Comparison of ENCODE assay signal across 11 cellular contexts in the genomic region with DNA sequence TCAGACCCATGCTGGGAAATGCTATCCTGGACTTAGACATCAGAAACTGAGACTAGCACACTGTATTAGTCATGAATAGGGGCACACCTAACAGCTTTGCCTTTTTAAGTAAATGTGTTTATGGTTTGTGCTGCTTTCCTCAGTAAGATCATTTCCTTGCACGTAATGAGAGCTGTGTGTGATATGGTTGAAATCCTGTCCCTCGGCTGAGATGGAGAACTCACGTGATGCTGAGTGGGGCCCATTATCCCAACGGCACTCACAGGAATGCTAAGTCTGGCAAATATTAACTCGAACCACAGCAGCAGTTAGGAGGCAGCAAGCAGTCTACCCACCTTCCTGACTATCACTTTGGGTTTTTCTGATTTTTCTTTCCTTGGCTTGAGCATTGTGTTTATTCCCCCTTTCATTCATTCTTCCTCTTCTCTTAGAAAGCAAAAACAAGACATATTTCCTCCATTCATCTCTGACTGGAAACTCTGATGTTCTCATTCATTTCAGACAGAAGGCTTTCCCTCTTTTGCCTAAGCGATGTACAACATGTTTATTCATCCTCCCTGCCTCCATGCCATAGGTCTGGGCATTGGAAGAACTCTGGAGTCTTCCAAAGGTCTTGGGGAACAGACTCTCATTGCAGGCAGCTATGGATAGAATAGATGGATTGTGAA. TPM values are rescaled to one million over a fixed set of nuclear protein-coding genes. Genes with fewer than 3 reads are reported as not detected.
A peak's percentile ranks its signal among the peaks of the same experiment; 100 is the strongest.
DNase-seq lines count a peak whose midpoint lies in the region; ATAC-seq and TF ChIP-seq lines count a peak whose summit lies in the region.
"Had no signal": no experiment of that assay in that cellular context is flagged by ENCODE, and none has a peak within 500 bp of the region (broad histone marks: within the 10 kb centered on the region; RNA-seq: fewer than 3 reads in every experiment).

No MANE protein-coding gene starts in this region.

- H3K27me3 ChIP-seq in DND-41 (ENCODE audit: insufficient read depth, low read length, poor library complexity): peaks cover 24% of the 10 kb centered on the region
- no peaks in the 10 kb centered on the region for H3K27me3 ChIP-seq in endodermal cell (ENCODE audit: control insufficient read depth, insufficient read depth, low read length, poor library complexity, severe bottlenecking)

- ATAC-seq in DND-41 (ENCODE audit: insufficient read depth, low read depth): peak; percentile 22; the same call in 1 of the 3 replicates

- POLR2A ChIA-PET in GM10248 (lab: Yijun Ruan, JAX): no interaction called here

- H2AFZ ChIP-seq in DND-41 (ENCODE audit: low read depth, low read length): no peak overlapping the region

- TF ChIP-seq CTCF in DND-41 (IDR thresholded peaks at IDR 0.05; ENCODE audit: borderline replicate concordance, extremely low read depth, low read length, poor library complexity, severe bottlenecking) (no peak), endodermal cell (conservative IDR thresholded peaks at IDR 0.05) (no peak), GM10248 (IDR thresholded peaks at IDR 0.05; ENCODE audit: control extremely low read depth, extremely low read depth, low read depth, missing control alignments) (no peak)

- H3K27me3 Mint-ChIP-seq in endodermal cell (ENCODE audit: insufficient read depth): peaks cover 11% of the 10 kb centered on the region

- H3K4me2 ChIP-seq in DND-41 (ENCODE audit: insufficient read depth, low read length): no peak overlapping the region

- H3K9ac ChIP-seq in DND-41 (ENCODE audit: low read depth, low read length) (no peak overlapping the region), endodermal cell (ENCODE audit: extremely low read depth, low read length, poor library complexity, severe bottlenecking) (no peak overlapping the region)

- H3K4me1 Mint-ChIP-seq in endodermal cell: peaks cover 31% of the 10 kb centered on the region

- peaks cover 6% of the 10 kb centered on the region for H3K36me3 Mint-ChIP-seq in endodermal cell (ENCODE audit: low read depth)

- DNase-seq in DND-41 (no peak), NCI-H2227 treated with DMSO at 0.1 percent for 48 hours (lab: John Stamatoyannopoulos, UW) (peak; percentile 33), endodermal cell (peak; percentile 50), retina (peak; percentile 16), SHP77 treated with DMSO at 0.1 percent for 48 hours (lab: John Stamatoyannopoulos, UW) (no peak), GM10248 (ENCODE audit: extremely low spot score) (no peak), MV-4-11 (lab: John Stamatoyannopoulos, UW) (no peak)
- DNase-seq in activated CD8-positive, alpha-beta memory T cell treated with anti-CD3 and anti-CD28 coated beads, Interleukin-2, amount 50 U/mL, for 48 hours: no peak
- DNase-seq: H7; mesendoderm; stimulated activated CD4-positive, alpha-beta T cell treated with anti-CD3 and anti-CD28 coated beads, Interleukin-2, amount 100 ng/mL, for 48 hours had no signal

- H3K27ac Mint-ChIP-seq in endodermal cell: peak overlapping the region; percentile 5

- CTCF ChIA-PET in GM10248 (lab: Yijun Ruan, JAX): no interaction called here

- H3K4me3 ChIP-seq in DND-41 (ENCODE audit: low read depth in 1 of 2, low read length in 2 of 2): no peak overlapping the region
- peak overlapping the region; percentile 13 for H3K4me3 ChIP-seq in endodermal cell (ENCODE audit: low read length)

- WGBS in endodermal cell (ENCODE audit: insufficient coverage in 1 of 2, insufficient read length in 1 of 2), 2 experiments: 75 to 100% methylated on average over 4 to 6 of the region's 6 CpGs

- H3K79me2 ChIP-seq in DND-41 (ENCODE audit: insufficient read depth, low read length): no peaks in the 10 kb centered on the region

- H3K36me3 ChIP-seq in DND-41 (ENCODE audit: insufficient read depth, low read length) (no peaks in the 10 kb centered on the region), endodermal cell (ENCODE audit: control insufficient read depth, insufficient read depth, low read length) (no peaks in the 10 kb centered on the region)

- H3K9me3 Mint-ChIP-seq in endodermal cell: no peaks in the 10 kb centered on the region

- H3K4me1 ChIP-seq in DND-41 (ENCODE audit: insufficient read depth, low read length) (peaks cover 18% of the 10 kb centered on the region), endodermal cell (ENCODE audit: control insufficient read depth, insufficient read depth, low read length) (peaks cover 10% of the 10 kb centered on the region)

- no peak overlapping the region for H3K27ac ChIP-seq in DND-41 (ENCODE audit: low read length)
- no peak overlapping the region for H3K27ac ChIP-seq in endodermal cell (ENCODE audit: low read depth, low read length)

- H3K4me3 Mint-ChIP-seq in endodermal cell: peak overlapping the region; percentile 25

- H3K9me3 ChIP-seq in DND-41 (ENCODE audit: insufficient read depth, low read length, severe bottlenecking): no peaks in the 10 kb centered on the region
- no peaks in the 10 kb centered on the region for H3K9me3 ChIP-seq in endodermal cell (ENCODE audit: control insufficient read depth, low read length)

- peaks cover 15% of the 10 kb centered on the region; the same call in 1 of the 2 replicates for H4K20me1 ChIP-seq in DND-41 (ENCODE audit: insufficient read depth, low read length)

RNA-seq across cellular contexts. Expression of gene BCL9, which starts 38.4 kb away (rescaled TPM):
- total RNA-seq in endodermal cell: 10 to 100 TPM; 63.8 to 77.5 TPM
- polyA plus RNA-seq in endodermal cell (2013, experiment 1 of 2): 53.2 TPM
- 51.7 TPM for polyA plus RNA-seq in endodermal cell (2013, experiment 2 of 2)

Comparison
In these comparisons a context has a peak if more than half of its experiments do, and no peak if none do; other contexts are left out.
1. DNase-seq: peak in NCI-H2227 treated with DMSO at 0.1 percent for 48 hours (single experiment), endodermal cell (single experiment) and retina (single experiment); none in DND-41 (single experiment), SHP77 treated with DMSO at 0.1 percent for 48 hours (single experiment), activated CD8-positive, alpha-beta memory T cell treated with anti-CD3 and anti-CD28 coated beads, Interleukin-2, amount 50 U/mL, for 48 hours (single experiment), GM10248 (single experiment) and MV-4-11 (single experiment).